ENCODE assay signal across 18 cellular contexts in genomic region chr1:184156521-184157395, GRCh38.
DNase-seq lines count a peak whose midpoint lies in the region; ATAC-seq, FAIRE-seq and TF ChIP-seq lines count a peak whose summit lies in the region.
"Had no signal": no experiment of that assay in that cellular context is flagged by ENCODE, and none has a peak within 500 bp of the region (broad histone marks: within the 10 kb centered on the region; RNA-seq: fewer than 3 reads in every experiment).

No MANE protein-coding gene starts in this region.

- H3K4me2 ChIP-seq in neural progenitor cell = no peak overlapping the region

- no peaks in the 10 kb centered on the region for H3K9me3 ChIP-seq in body of pancreas
- no peaks in the 10 kb centered on the region for H3K9me3 ChIP-seq in neural progenitor cell (ENCODE audit: low read depth)
- H3K9me3 ChIP-seq in kidney (ENCODE audit: control insufficient read depth in 1 of 2, low read length in 2 of 2) = no peaks in the 10 kb centered on the region
- H3K9me3 ChIP-seq: sigmoid colon, uterus had no signal

- FAIRE-seq in kidney (lab: Jason Lieb, UNC) = no peak
- FAIRE-seq: GM12878 had no signal

- TF ChIP-seq POLR2A in body of pancreas (IDR thresholded peaks at IDR 0.05) = no peak

- H3K27me3 ChIP-seq in body of pancreas (no peaks in the 10 kb centered on the region), neural progenitor cell (no peaks in the 10 kb centered on the region)
- H3K27me3 ChIP-seq: sigmoid colon, uterus had no signal

- ATAC-seq in body of pancreas (peak; percentile 54), GM18861 (IDR thresholded peaks at IDR 0.05; ENCODE audit: unreplicated experiment) (no peak), GM21528 (IDR thresholded peaks at IDR 0.05; ENCODE audit: low FRiP score, unreplicated experiment) (no peak)
- no peak for ATAC-seq in activated CD4-positive, alpha-beta T cell treated with anti-CD3 and anti-CD28 coated beads for 36 hours
- ATAC-seq: GM12878, Right ventricle myocardium inferior had no signal

- H3K36me3 ChIP-seq in body of pancreas (replicated peaks in 1 of 2; ENCODE audit: insufficient read depth in 1 of 2, low read depth in 2 of 2) (no peaks in the 10 kb centered on the region), neural progenitor cell (no peaks in the 10 kb centered on the region), kidney (ENCODE audit: control insufficient read depth in 1 of 2, insufficient read depth in 2 of 2, low read length in 2 of 2) (no peaks in the 10 kb centered on the region)
- H3K36me3 ChIP-seq: sigmoid colon, uterus had no signal

- H3K27ac Mint-ChIP-seq in neural progenitor cell = no peak overlapping the region
- H3K27ac Mint-ChIP-seq in activated CD4-positive, alpha-beta T cell treated with anti-CD3 and anti-CD28 coated beads for 36 hours = no peak overlapping the region
- H3K27ac Mint-ChIP-seq: CD8-positive, alpha-beta memory T cell had no signal

- H3K27ac ChIP-seq in body of pancreas (peak overlapping the region in 3 of 4 donors; percentile 16 to 57 (median 51)), neural progenitor cell (no peak overlapping the region), kidney (ENCODE audit: low read depth in 2 of 2, low read length in 2 of 2) (peak overlapping the region in 1 of 2 donors; percentile 17)
- H3K27ac ChIP-seq: sigmoid colon, uterus had no signal

- H3K9ac ChIP-seq in neural progenitor cell = no peak overlapping the region
- no peak overlapping the region for H3K9ac ChIP-seq in kidney (ENCODE audit: low read length in 2 of 2)

- H3K9me3 Mint-ChIP-seq in neural progenitor cell = no peaks in the 10 kb centered on the region
- no peaks in the 10 kb centered on the region for H3K9me3 Mint-ChIP-seq in activated CD4-positive, alpha-beta T cell treated with anti-CD3 and anti-CD28 coated beads for 36 hours (ENCODE audit: low read depth)

- TF ChIP-seq CTCF in body of pancreas (IDR thresholded peaks at IDR 0.05) = no peak
- TF ChIP-seq CTCF in neural progenitor cell (IDR thresholded peaks at IDR 0.05) = no peak
- no peak for TF ChIP-seq CTCF in kidney (IDR thresholded peaks at IDR 0.05; ENCODE audit: borderline replicate concordance, extremely low read depth, insufficient read depth)

- 34 to 36% methylated on average over 5 of the region's 5 CpGs for WGBS in body of pancreas, 2 donors

- no peak overlapping the region for H3K4me3 ChIP-seq in body of pancreas
- no peak overlapping the region for H3K4me3 ChIP-seq in neural progenitor cell
- no peak overlapping the region for H3K4me3 ChIP-seq in kidney (ENCODE audit: low read length in 2 of 2)
- H3K4me3 ChIP-seq: GM12878, sigmoid colon, uterus had no signal

- intact Hi-C loops in body of pancreas (cut with DNase I) (no loop called here), kidney (cut with DNase I) (no loop called here)
- intact Hi-C loops in activated CD4-positive, alpha-beta T cell treated with anti-CD3 and anti-CD28 coated beads for 36 hours (cut with DNase I, micrococcal nuclease) = no loop called here

- DNase-seq in EH (ENCODE audit: low read depth) (peak; percentile 74), NCI-H2081 (lab: John Stamatoyannopoulos, UW) (peak; percentile 79 to 94), body of pancreas (peak in 2 of 4 donors; percentile 18 to 20), neural progenitor cell (ENCODE audit: low spot score) (peak; percentile 19), kidney (no peak)
- no peak for DNase-seq in activated CD4-positive, alpha-beta T cell treated with anti-CD3 and anti-CD28 coated beads for 36 hours
- DNase-seq: activated CD4-positive, CD25-positive, alpha-beta regulatory T cell treated with anti-CD3 and anti-CD28 coated beads, Interleukin-2, amount 50 U/mL, for 72 hours; CD8-positive, alpha-beta memory T cell; GDM1; midbrain; NCI-H1048; sigmoid colon; stimulated activated CD4-positive, alpha-beta T cell treated with anti-CD3 and anti-CD28 coated beads, Interleukin-2, amount 100 ng/mL, for 24 hours; uterus had no signal

- H4K20me1 ChIP-seq in neural progenitor cell (ENCODE audit: low read depth) = no peaks in the 10 kb centered on the region

- no peaks in the 10 kb centered on the region for H3K79me2 ChIP-seq in neural progenitor cell (ENCODE audit: low read depth)

- no peak overlapping the region for H3K4me3 Mint-ChIP-seq in neural progenitor cell
- H3K4me3 Mint-ChIP-seq in activated CD4-positive, alpha-beta T cell treated with anti-CD3 and anti-CD28 coated beads for 36 hours = no peak overlapping the region
- H3K4me3 Mint-ChIP-seq: CD8-positive, alpha-beta memory T cell had no signal

- H3K4me1 ChIP-seq in body of pancreas (peaks cover 17% of the 10 kb centered on the region), neural progenitor cell (peaks cover 4% of the 10 kb centered on the region), kidney (ENCODE audit: control insufficient read depth in 1 of 2, insufficient read depth in 1 of 2, low read depth in 1 of 2, low read length in 2 of 2) (peaks cover 13 to 20% of the 10 kb centered on the region in 2 donors)
- H3K4me1 ChIP-seq: uterus had no signal

- H2AFZ ChIP-seq in neural progenitor cell (replicated peaks) = no peak overlapping the region

- CTCF ChIA-PET in activated CD4-positive, alpha-beta T cell treated with anti-CD3 and anti-CD28 coated beads for 36 hours (lab: Charles Lee) = no interaction called here

- POLR2A ChIA-PET in activated CD4-positive, alpha-beta T cell treated with anti-CD3 and anti-CD28 coated beads for 36 hours (lab: Charles Lee) = no interaction called here

- H3F3A ChIP-seq in neural progenitor cell (ENCODE audit: low read depth) = no peaks in the 10 kb centered on the region

- no peaks in the 10 kb centered on the region for H3K36me3 Mint-ChIP-seq in neural progenitor cell
- no peaks in the 10 kb centered on the region for H3K36me3 Mint-ChIP-seq in activated CD4-positive, alpha-beta T cell treated with anti-CD3 and anti-CD28 coated beads for 36 hours (ENCODE audit: low read depth)
- H3K36me3 Mint-ChIP-seq: CD8-positive, alpha-beta memory T cell had no signal

- peaks cover 32% of the 10 kb centered on the region for H3K4me1 Mint-ChIP-seq in neural progenitor cell
- peaks cover 12% of the 10 kb centered on the region for H3K4me1 Mint-ChIP-seq in activated CD4-positive, alpha-beta T cell treated with anti-CD3 and anti-CD28 coated beads for 36 hours

- H3K27me3 Mint-ChIP-seq in neural progenitor cell (ENCODE audit: insufficient read depth, low read depth) = no peaks in the 10 kb centered on the region
- peaks cover 28% of the 10 kb centered on the region for H3K27me3 Mint-ChIP-seq in activated CD4-positive, alpha-beta T cell treated with anti-CD3 and anti-CD28 coated beads for 36 hours

Comparison
In these comparisons a context has a peak if more than half of its experiments do, and no peak if none do; other contexts are left out.
1. DNase-seq: peak in EH (single experiment), NCI-H2081 (2 of 2) and neural progenitor cell (single experiment); none in kidney (single experiment) and activated CD4-positive, alpha-beta T cell treated with anti-CD3 and anti-CD28 coated beads for 36 hours (single experiment).